ENCODE assay signal across 20 cellular contexts in genomic region chr13:21738636-21739035, GRCh38.
"Had no signal": no experiment of that assay in that cellular context is flagged by ENCODE, and none has a peak within 500 bp of the region (broad histone marks: within the 10 kb centered on the region; RNA-seq: fewer than 3 reads in every experiment).

No MANE protein-coding gene starts in this region.

- H3K36me3 Mint-ChIP-seq: activated naive CD4-positive, alpha-beta T cell treated with anti-CD3 and anti-CD28 coated beads, Interleukin-2, amount 10 ng/mL, durations not matched to agents 7 days and 5 days; brain had no signal

- H3K27me3 ChIP-seq: colonic mucosa, ovary had no signal

- H3K9me3 Mint-ChIP-seq: activated naive CD4-positive, alpha-beta T cell treated with anti-CD3 and anti-CD28 coated beads, Interleukin-2, amount 10 ng/mL, durations not matched to agents 7 days and 5 days; activated naive CD8-positive, alpha-beta T cell treated with anti-CD3 and anti-CD28 coated beads, Interleukin-2, amount 50 U/mL, for 24 hours; activated T-cell treated with anti-CD3 and anti-CD28 coated beads, Interleukin-2, amount 50 U/mL, for 4 hours; brain; endodermal cell; T-helper 1 cell treated with Interleukin-12 subunit alpha and Interleukin-12 subunit beta and Interleukin-4 antibody, amounts not matched to agents 30 μg/mL and 1 μg/mL, for 36 hours had no signal

- H3K36me3 ChIP-seq: colonic mucosa, ovary had no signal

- ATAC-seq: activated CD4-positive, CD25-positive, alpha-beta regulatory T cell treated with anti-CD3 and anti-CD28 coated beads, Interleukin-2, amount 50 U/mL, for 24 hours; activated naive CD8-positive, alpha-beta T cell treated with anti-CD3 and anti-CD28 coated beads, Interleukin-2, amount 50 U/mL, for 24 hours; activated T-cell treated with anti-CD3 and anti-CD28 coated beads, Interleukin-2, amount 50 U/mL, for 4 hours; sciatic nerve had no signal

- H3K4me3 ChIP-seq: colonic mucosa, lung, ovary had no signal

- H3K27ac Mint-ChIP-seq: activated naive CD4-positive, alpha-beta T cell treated with anti-CD3 and anti-CD28 coated beads, Interleukin-2, amount 10 ng/mL, durations not matched to agents 7 days and 5 days; activated naive CD8-positive, alpha-beta T cell treated with anti-CD3 and anti-CD28 coated beads, Interleukin-2, amount 50 U/mL, for 24 hours; endodermal cell; T-helper 1 cell treated with Interleukin-12 subunit alpha and Interleukin-12 subunit beta and Interleukin-4 antibody, amounts not matched to agents 30 μg/mL and 1 μg/mL, for 36 hours had no signal

- H3K4me3 Mint-ChIP-seq: activated naive CD4-positive, alpha-beta T cell treated with anti-CD3 and anti-CD28 coated beads, Interleukin-2, amount 10 ng/mL, durations not matched to agents 7 days and 5 days; activated naive CD8-positive, alpha-beta T cell treated with anti-CD3 and anti-CD28 coated beads, Interleukin-2, amount 50 U/mL, for 24 hours; activated T-cell treated with anti-CD3 and anti-CD28 coated beads, Interleukin-2, amount 50 U/mL, for 4 hours; brain; endodermal cell; T-helper 1 cell treated with Interleukin-12 subunit alpha and Interleukin-12 subunit beta and Interleukin-4 antibody, amounts not matched to agents 30 μg/mL and 1 μg/mL, for 36 hours had no signal

- DNase-seq: activated CD4-positive, alpha-beta T cell treated with anti-CD3 and anti-CD28 coated beads, Interleukin-2, amount 50 U/mL, for 1 hour; activated CD8-positive, alpha-beta memory T cell treated with anti-CD3 and anti-CD28 coated beads, Interleukin-2, amount 50 U/mL, for 4 hours; activated naive CD4-positive, alpha-beta T cell treated with anti-CD3 and anti-CD28 coated beads, Interleukin-2, amount 10 ng/mL, durations not matched to agents 7 days and 5 days; activated naive CD8-positive, alpha-beta T cell treated with anti-CD3 and anti-CD28 coated beads, Interleukin-2, amount 50 U/mL, for 24 hours; activated T-cell treated with anti-CD3 and anti-CD28 coated beads, Interleukin-2, amount 50 U/mL, for 4 hours; anterior cingulate cortex; central memory CD4-positive, alpha-beta T cell; colonic mucosa; endodermal cell; foreskin fibroblast; hippocampal formation; midbrain; ovary; stimulated activated naive CD4-positive, alpha-beta T cell had no signal

- H3K4me1 Mint-ChIP-seq: activated naive CD4-positive, alpha-beta T cell treated with anti-CD3 and anti-CD28 coated beads, Interleukin-2, amount 10 ng/mL, durations not matched to agents 7 days and 5 days; activated naive CD8-positive, alpha-beta T cell treated with anti-CD3 and anti-CD28 coated beads, Interleukin-2, amount 50 U/mL, for 24 hours had no signal

- H3K9me3 ChIP-seq: colonic mucosa, ovary had no signal

- H3K4me1 ChIP-seq: colonic mucosa had no signal

- H3K27ac ChIP-seq: colonic mucosa, epithelial cell of prostate, ovary had no signal
